3 cellular contexts compared by ENCODE assay signal in the genomic region with DNA sequence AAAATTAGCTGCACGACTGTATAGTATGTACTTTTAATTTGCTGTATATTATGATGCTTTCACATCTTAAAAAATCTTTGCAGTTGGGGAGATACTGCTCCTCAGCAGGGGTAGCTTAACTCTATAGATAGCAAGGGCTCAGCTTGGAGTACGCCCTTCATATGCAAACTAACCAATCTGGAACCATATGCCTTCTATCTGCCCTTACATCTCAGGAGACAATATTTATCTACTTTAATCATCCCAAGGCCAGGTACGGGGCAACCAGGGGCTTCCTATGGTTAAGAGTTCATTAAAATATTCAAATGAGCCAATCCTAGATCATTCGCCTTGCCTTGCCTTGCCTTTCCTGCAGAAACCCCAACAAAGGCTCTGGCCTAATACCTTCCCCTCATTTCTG.
TF ChIP-seq lines count a peak whose summit lies in the region.

No MANE protein-coding gene starts in this region.

TF ChIP-seq in GM23338, 12 proteins besides CTCF, POLR2A, EP300 and RAD21:
- TF ChIP-seq POLR2AphosphoS5 (IDR thresholded peaks at IDR 0.05; ENCODE audit: low read depth) (no peak), JUNB (IDR thresholded peaks at IDR 0.05; ENCODE audit: unreplicated experiment) (no peak), ZNF331 (CRISPR knock-in tag; IDR thresholded peaks at IDR 0.05; ENCODE audit: low read depth) (peak; percentile 56; the same call in 1 of the 2 replicates)

TF ChIP-seq in WTC11, 78 proteins besides CTCF, POLR2A, EP300 and RAD21:
- TF ChIP-seq FOXK1 (CRISPR knock-in tag; IDR thresholded peaks at IDR 0.05) (no peak), SP1 (CRISPR knock-in tag; conservative IDR thresholded peaks at IDR 0.05) (no peak), ESRRA (CRISPR knock-in tag; IDR thresholded peaks at IDR 0.05; ENCODE audit: borderline replicate concordance) (no peak)
TF ChIP-seq in WTC11: peak in this region for 0.

TF ChIP-seq in endothelial cell of umbilical vein, 7 proteins besides CTCF, POLR2A, EP300 and RAD21:
- TF ChIP-seq GATA2 (IDR thresholded peaks at IDR 0.05; ENCODE audit: insufficient read depth, insufficient read length, low read depth, low read length) (no peak), MYC (IDR thresholded peaks at IDR 0.05; ENCODE audit: low read depth, low read length) (no peak), JUN (IDR thresholded peaks at IDR 0.05; ENCODE audit: borderline replicate concordance, insufficient read depth, insufficient read length, low read depth) (no peak)
- TF ChIP-seq, protein P1, sequence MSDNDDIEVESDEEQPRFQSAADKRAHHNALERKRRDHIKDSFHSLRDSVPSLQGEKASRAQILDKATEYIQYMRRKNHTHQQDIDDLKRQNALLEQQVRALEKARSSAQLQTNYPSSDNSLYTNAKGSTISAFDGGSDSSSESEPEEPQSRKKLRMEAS (IDR thresholded peaks at IDR 0.05; ENCODE audit: insufficient read depth, insufficient read length) = no peak
